ENCODE assay signal across 24 cellular contexts in genomic region chr1:208332036-208332773, GRCh38.
"Had no signal": no experiment of that assay in that cellular context is flagged by ENCODE, and none has a peak within 500 bp of the region (broad histone marks: within the 10 kb centered on the region; RNA-seq: fewer than 3 reads in every experiment).

No MANE protein-coding gene starts in this region.

- ATAC-seq: left colon; naive thymus-derived CD8-positive, alpha-beta T cell; psoas muscle; right cardiac atrium; stimulated activated naive B cell treated with anti-CD40 and anti-IgM and Interleukin-4, amounts not matched to agents 10 μg/mL and 1 μg/mL and 100 μg/mL, for 72 hours; upper lobe of right lung had no signal

- H3K27ac ChIP-seq: dorsolateral prefrontal cortex, ovary, psoas muscle, skin epidermis, thoracic aorta, tibial nerve, upper lobe of right lung, uterus had no signal

- DNase-seq: cerebellar nuclear complex; dorsolateral prefrontal cortex; effector CD4-positive, alpha-beta T cell; hypothalamus; immature natural killer cell; islet precursor cell; kidney glomerular epithelial cell; left colon; mammary epithelial cell; mesendoderm; naive thymus-derived CD8-positive, alpha-beta T cell; nucleus accumbens; ovary; posterior cingulate gyrus; psoas muscle; right cardiac atrium; stimulated activated CD4-positive, alpha-beta T cell treated with anti-CD3 and anti-CD28 coated beads, Interleukin-15, amount 100 ng/mL, for 24 hours; stimulated activated CD4-positive, alpha-beta T cell treated with anti-CD3 and anti-CD28 coated beads, Interleukin-2, amount 100 ng/mL, for 48 hours; stimulated activated naive B cell treated with anti-CD40 and anti-IgM and Interleukin-4, amounts not matched to agents 10 μg/mL and 1 μg/mL and 100 μg/mL, for 72 hours; upper lobe of right lung; uterus had no signal

- H3K4me3 ChIP-seq: dorsolateral prefrontal cortex, ovary, psoas muscle, skin epidermis, thoracic aorta, tibial nerve, upper lobe of right lung, uterus had no signal

- H3K9me3 ChIP-seq: ovary, psoas muscle, thoracic aorta, tibial nerve, upper lobe of right lung, uterus had no signal

- H3K4me1 ChIP-seq: psoas muscle, tibial nerve, upper lobe of right lung, uterus had no signal

- H3K36me3 ChIP-seq: ovary, thoracic aorta, tibial nerve, upper lobe of right lung, uterus had no signal

- H3K27me3 ChIP-seq: ovary, upper lobe of right lung, uterus had no signal
